ENCODE assay signal across 8 cellular contexts in the genomic region with DNA sequence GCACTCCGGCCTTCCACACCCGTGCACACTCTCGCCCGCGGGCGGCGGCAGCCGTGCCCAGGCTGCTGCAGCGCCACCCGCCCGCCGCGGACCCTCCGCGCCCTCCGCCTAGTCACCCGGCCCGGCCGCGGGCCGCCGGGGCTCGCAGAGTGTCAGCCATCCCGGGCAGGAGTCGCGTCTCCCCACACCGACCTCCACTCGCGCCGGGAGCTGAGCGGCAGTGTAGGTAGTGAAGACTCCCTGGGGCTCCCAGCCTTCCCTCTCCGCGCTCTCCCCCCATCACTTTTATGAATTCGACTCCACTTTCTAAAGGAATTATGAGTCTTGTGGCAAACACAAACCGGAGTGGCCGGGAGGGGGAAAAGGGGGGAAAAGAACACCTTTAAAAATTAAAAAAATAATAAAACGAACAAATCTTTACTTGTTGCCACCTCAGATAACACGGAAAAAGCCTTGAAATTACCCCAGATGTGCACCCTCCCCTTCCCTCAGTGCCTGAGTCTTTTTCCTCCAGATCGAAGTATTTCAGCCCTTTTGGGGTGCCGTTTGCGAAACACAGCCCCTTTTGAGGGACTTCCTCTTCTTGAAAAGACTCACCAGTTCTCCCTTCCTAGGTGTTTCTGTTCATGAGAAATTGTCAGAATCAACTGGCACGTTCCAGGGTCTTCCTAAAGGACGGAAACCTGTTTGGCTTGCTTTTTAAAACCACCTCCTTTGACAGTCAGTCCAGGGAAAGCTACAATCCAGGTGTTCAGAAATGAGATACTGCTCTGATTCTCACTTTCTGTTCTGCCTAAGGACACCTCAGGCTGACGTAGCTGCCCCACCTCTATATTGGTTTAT.
DNase-seq lines count a peak whose midpoint lies in the region; ATAC-seq and TF ChIP-seq lines count a peak whose summit lies in the region.
"Not testable (repeated sequence)": the region's sequence is repeated elsewhere in the genome, so short reads cannot be mapped to it uniquely, and the experiment has no call there.

No MANE protein-coding gene starts in this region.

- CTCF ChIA-PET in WTC11 (lab: Charles Lee); activated naive CD4-positive, alpha-beta T cell treated with anti-CD3 and anti-CD28 coated beads, Interleukin-2, amount 10 ng/mL, durations not matched to agents 7 days and 5 days (lab: Charles Lee): not testable (repeated sequence)

- not testable (repeated sequence) for H3K27me3 ChIP-seq in effector memory CD4-positive, alpha-beta T cell (replicated peaks; ENCODE audit: control insufficient read depth, insufficient read depth, low read length, poor library complexity, severe bottlenecking); stomach

- TF ChIP-seq CTCF in CD14-positive monocyte (IDR thresholded peaks at IDR 0.05); WTC11 (IDR thresholded peaks at IDR 0.05); neural crest cell (conservative IDR thresholded peaks at IDR 0.05); stomach (IDR thresholded peaks at IDR 0.05): not testable (repeated sequence)

- H3K9me3 ChIP-seq in effector memory CD4-positive, alpha-beta T cell (ENCODE audit: control insufficient read depth, low read length); stomach: not testable (repeated sequence)

- not testable (repeated sequence) for H3K27me3 Mint-ChIP-seq in CD14-positive monocyte (ENCODE audit: low read depth in 3 of 3); IgD-negative memory B cell; WTC11 (ENCODE audit: low read depth); activated naive CD4-positive, alpha-beta T cell treated with anti-CD3 and anti-CD28 coated beads, Interleukin-2, amount 10 ng/mL, durations not matched to agents 7 days and 5 days; neural crest cell (ENCODE audit: low read depth)

- not testable (repeated sequence) for H3K4me1 ChIP-seq in effector memory CD4-positive, alpha-beta T cell (ENCODE audit: control insufficient read depth, insufficient read depth, low read length, poor library complexity, severe bottlenecking); stomach

- peak overlapping the region; percentile 48 for H3K4me3 ChIP-seq in effector memory CD4-positive, alpha-beta T cell (ENCODE audit: insufficient read depth, low read depth, low read length, poor library complexity, severe bottlenecking)
- H3K4me3 ChIP-seq in stomach = peak overlapping the region; percentile 31 to 49 (median 46)

- H3K36me3 Mint-ChIP-seq in CD14-positive monocyte; IgD-negative memory B cell; WTC11; activated naive CD4-positive, alpha-beta T cell treated with anti-CD3 and anti-CD28 coated beads, Interleukin-2, amount 10 ng/mL, durations not matched to agents 7 days and 5 days; neural crest cell (ENCODE audit: low read depth): not testable (repeated sequence)

- not testable (repeated sequence) for TF ChIP-seq EP300 in stomach (IDR thresholded peaks at IDR 0.05)

- POLR2A ChIA-PET in WTC11 (lab: Charles Lee) = not testable (repeated sequence)

- 1 to 5% (median 2%) methylated on average over 16 to 24 of the region's 44 CpGs for WGBS in stomach, 5 donors

- H3K4me3 Mint-ChIP-seq in CD14-positive monocyte = peak overlapping the region; percentile 81 to 90
- H3K4me3 Mint-ChIP-seq in IgD-negative memory B cell = peak overlapping the region; percentile 55 to 94 (median 82)
- H3K4me3 Mint-ChIP-seq in WTC11 = peak overlapping the region; percentile 61
- peak overlapping the region; percentile 69 for H3K4me3 Mint-ChIP-seq in activated naive CD4-positive, alpha-beta T cell treated with anti-CD3 and anti-CD28 coated beads, Interleukin-2, amount 10 ng/mL, durations not matched to agents 7 days and 5 days
- H3K4me3 Mint-ChIP-seq in neural crest cell = peak overlapping the region; percentile 70

- H3K27ac Mint-ChIP-seq in CD14-positive monocyte (peak overlapping the region in 3 of 7 donors; percentile 63 to 79 (median 79)), IgD-negative memory B cell (peak overlapping the region; percentile 76 to 96 (median 92))
- not testable (repeated sequence) for H3K27ac Mint-ChIP-seq in WTC11; neural crest cell (ENCODE audit: unreplicated experiment)
- H3K27ac Mint-ChIP-seq in activated naive CD4-positive, alpha-beta T cell treated with anti-CD3 and anti-CD28 coated beads, Interleukin-2, amount 10 ng/mL, durations not matched to agents 7 days and 5 days = peak overlapping the region; percentile 86

- intact Hi-C loops in CD14-positive monocyte (cut with micrococcal nuclease); stomach (cut with DNase I; ENCODE audit: low total_unique reads): not testable (repeated sequence)

- peak overlapping the region; percentile 80 for H3K27ac ChIP-seq in effector memory CD4-positive, alpha-beta T cell (ENCODE audit: insufficient read depth, low read length, poor library complexity, severe bottlenecking)
- H3K27ac ChIP-seq in stomach = peak overlapping the region in 4 of 5 donors; percentile 55 to 90 (median 80)

- H3K36me3 ChIP-seq in effector memory CD4-positive, alpha-beta T cell (ENCODE audit: control insufficient read depth, insufficient read depth, low read length); stomach: not testable (repeated sequence)

- not testable (repeated sequence) for DNase-seq in CD14-positive monocyte (ENCODE audit: low spot score); neural crest cell (ENCODE audit: low read depth, low spot score)
- DNase-seq in WTC11 (ENCODE audit: low spot score) (peak; percentile 8), iris pigment epithelial cell (ENCODE audit: low read depth) (peak; percentile 0), stomach (peak; percentile 26)
- peak; percentile 39 for DNase-seq in activated naive CD4-positive, alpha-beta T cell treated with anti-CD3 and anti-CD28 coated beads, Interleukin-2, amount 10 ng/mL, durations not matched to agents 7 days and 5 days
- peak in 2 of 3 donors; percentile 1 for DNase-seq in effector memory CD4-positive, alpha-beta T cell

- not testable (repeated sequence) for ATAC-seq in WTC11

- H3K4me1 Mint-ChIP-seq in CD14-positive monocyte; IgD-negative memory B cell; WTC11; activated naive CD4-positive, alpha-beta T cell treated with anti-CD3 and anti-CD28 coated beads, Interleukin-2, amount 10 ng/mL, durations not matched to agents 7 days and 5 days; neural crest cell: not testable (repeated sequence)

- not testable (repeated sequence) for H3K9me3 Mint-ChIP-seq in CD14-positive monocyte; IgD-negative memory B cell; WTC11; activated naive CD4-positive, alpha-beta T cell treated with anti-CD3 and anti-CD28 coated beads, Interleukin-2, amount 10 ng/mL, durations not matched to agents 7 days and 5 days; neural crest cell

- not testable (repeated sequence) for TF ChIP-seq POLR2A in stomach (IDR thresholded peaks at IDR 0.05)
